22 cellular contexts compared by ENCODE assay signal in the genomic region with DNA sequence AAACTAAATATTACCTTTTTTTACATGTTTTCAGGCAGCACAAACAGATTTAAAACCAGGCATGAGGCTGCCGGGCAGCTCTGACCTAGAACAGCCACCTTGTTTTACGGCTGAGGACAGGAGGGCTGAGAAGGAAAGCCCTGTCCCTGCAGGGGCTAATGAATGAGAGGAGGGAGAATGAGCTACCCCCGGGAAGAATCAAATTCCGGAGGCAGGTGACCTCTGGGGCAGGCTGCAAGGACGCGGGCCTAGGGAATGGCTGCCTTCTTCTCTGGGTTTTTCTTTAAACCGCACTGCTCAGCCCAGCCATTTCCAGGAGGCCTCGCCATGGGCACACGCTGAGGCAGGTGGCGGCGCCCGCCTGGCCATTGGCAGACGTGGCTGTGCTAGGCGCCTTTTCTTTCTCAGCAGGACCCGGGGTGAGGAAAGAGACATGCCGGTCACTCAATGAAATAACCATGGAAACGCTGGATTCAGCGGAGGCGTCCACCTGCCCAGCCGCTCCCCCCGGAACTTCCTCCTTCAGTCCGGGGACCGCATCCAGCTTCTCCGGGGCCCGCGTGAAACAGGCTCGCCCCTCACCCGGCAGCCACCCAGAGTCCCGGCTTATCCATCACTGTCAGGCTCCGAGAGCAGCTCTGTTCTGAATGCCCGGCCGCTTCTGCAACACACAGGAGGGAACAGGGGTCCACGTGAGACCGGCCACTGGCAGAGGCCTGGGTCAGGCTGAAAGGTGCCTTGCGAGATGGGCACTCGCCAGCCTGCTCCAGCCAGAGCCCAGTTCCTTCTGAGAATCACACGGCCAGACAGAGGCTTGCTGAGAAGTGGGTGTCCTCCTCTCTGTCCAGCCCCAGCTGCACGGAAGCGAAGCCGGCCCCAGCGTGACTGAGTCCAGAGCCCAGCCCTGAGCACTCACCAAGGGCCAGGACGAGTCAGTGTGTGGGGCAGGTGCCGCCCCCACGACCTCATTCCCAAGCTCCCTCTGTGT.
DNase-seq lines count a peak whose midpoint lies in the region; ATAC-seq and TF ChIP-seq lines count a peak whose summit lies in the region.
"Had no signal": no experiment of that assay in that cellular context is flagged by ENCODE, and none has a peak within 500 bp of the region (broad histone marks: within the 10 kb centered on the region; RNA-seq: fewer than 3 reads in every experiment).

No MANE protein-coding gene starts in this region.

- TF ChIP-seq CTCF in nephron (IDR thresholded peaks at IDR 0.05; ENCODE audit: unreplicated experiment in 3 of 3) = no peak

- DNase-seq in left ventricle myocardium superior (peak; percentile 16), cardiac septum (ENCODE audit: low spot score) (no peak), SW480 (ENCODE audit: low spot score) (peak; percentile 43), NCI-H2171 treated with DMSO at 0.1 percent for 48 hours (lab: John Stamatoyannopoulos, UW) (no peak), NCI-H524 treated with DMSO at 0.1 percent for 48 hours (lab: John Stamatoyannopoulos, UW) (no peak), NCI-H1694 treated with DMSO at 0.1 percent for 48 hours (lab: John Stamatoyannopoulos, UW) (no peak)
- DNase-seq: activated CD4-positive, alpha-beta T cell treated with anti-CD3 and anti-CD28 coated beads for 4 hours; activated T-cell treated with anti-CD3 and anti-CD28 coated beads for 4 hours; aorta; DMS79 treated with DMSO at 0.1 percent for 48 hours; Kasumi-1; mesenchymal stem cell; NCI-H187; occipital lobe; psoas muscle; small intestine; stimulated activated CD4-positive, alpha-beta T cell treated with anti-CD3 and anti-CD28 coated beads, Interleukin-1b, Interleukin-23, amount 100 ng/mL, for 48 hours; stimulated activated CD8-positive, alpha-beta memory T cell treated with anti-CD3 and anti-CD28 coated beads, Interleukin-4, amount 100 ng/mL, for 48 hours; tibial artery had no signal

- no peaks in the 10 kb centered on the region for H3K9me3 Mint-ChIP-seq in nephron
- H3K9me3 Mint-ChIP-seq: T-helper 2 cell treated with Interferon-gamma antibody and Interleukin-4, amounts not matched to agents 5 μg/mL and 100 μg/mL, for 36 hours had no signal

- intact Hi-C loops in left ventricle myocardium superior (cut with micrococcal nuclease) (no loop called here), cardiac septum (cut with DNase I) (no loop called here)

- H3K4me3 Mint-ChIP-seq in nephron = no peak overlapping the region
- H3K4me3 Mint-ChIP-seq: activated naive CD8-positive, alpha-beta T cell; T-helper 2 cell treated with Interferon-gamma antibody and Interleukin-4, amounts not matched to agents 5 μg/mL and 100 μg/mL, for 36 hours had no signal

- H3K27me3 Mint-ChIP-seq in nephron (ENCODE audit: low read depth) = peaks cover 17% of the 10 kb centered on the region
- H3K27me3 Mint-ChIP-seq: activated naive CD8-positive, alpha-beta T cell had no signal

- no peaks in the 10 kb centered on the region for H3K36me3 Mint-ChIP-seq in nephron (ENCODE audit: low read depth)
- H3K36me3 Mint-ChIP-seq: activated naive CD8-positive, alpha-beta T cell had no signal

- ATAC-seq in left ventricle myocardium superior = no peak

- H3K4me1 Mint-ChIP-seq in nephron = peaks cover 39% of the 10 kb centered on the region

- H3K27ac Mint-ChIP-seq in nephron = peak overlapping the region in 2 of 3 experiments; percentile 52 to 54
- H3K27ac Mint-ChIP-seq: activated naive CD8-positive, alpha-beta T cell; T-helper 2 cell treated with Interferon-gamma antibody and Interleukin-4, amounts not matched to agents 5 μg/mL and 100 μg/mL, for 36 hours had no signal

Comparison
In these comparisons a context has a peak if more than half of its experiments do, and no peak if none do; other contexts are left out.
1. DNase-seq: peak in left ventricle myocardium superior (single experiment) and SW480 (single experiment); none in cardiac septum (single experiment), NCI-H2171 treated with DMSO at 0.1 percent for 48 hours (single experiment), NCI-H524 treated with DMSO at 0.1 percent for 48 hours (single experiment) and NCI-H1694 treated with DMSO at 0.1 percent for 48 hours (single experiment).